In the genomic region with DNA sequence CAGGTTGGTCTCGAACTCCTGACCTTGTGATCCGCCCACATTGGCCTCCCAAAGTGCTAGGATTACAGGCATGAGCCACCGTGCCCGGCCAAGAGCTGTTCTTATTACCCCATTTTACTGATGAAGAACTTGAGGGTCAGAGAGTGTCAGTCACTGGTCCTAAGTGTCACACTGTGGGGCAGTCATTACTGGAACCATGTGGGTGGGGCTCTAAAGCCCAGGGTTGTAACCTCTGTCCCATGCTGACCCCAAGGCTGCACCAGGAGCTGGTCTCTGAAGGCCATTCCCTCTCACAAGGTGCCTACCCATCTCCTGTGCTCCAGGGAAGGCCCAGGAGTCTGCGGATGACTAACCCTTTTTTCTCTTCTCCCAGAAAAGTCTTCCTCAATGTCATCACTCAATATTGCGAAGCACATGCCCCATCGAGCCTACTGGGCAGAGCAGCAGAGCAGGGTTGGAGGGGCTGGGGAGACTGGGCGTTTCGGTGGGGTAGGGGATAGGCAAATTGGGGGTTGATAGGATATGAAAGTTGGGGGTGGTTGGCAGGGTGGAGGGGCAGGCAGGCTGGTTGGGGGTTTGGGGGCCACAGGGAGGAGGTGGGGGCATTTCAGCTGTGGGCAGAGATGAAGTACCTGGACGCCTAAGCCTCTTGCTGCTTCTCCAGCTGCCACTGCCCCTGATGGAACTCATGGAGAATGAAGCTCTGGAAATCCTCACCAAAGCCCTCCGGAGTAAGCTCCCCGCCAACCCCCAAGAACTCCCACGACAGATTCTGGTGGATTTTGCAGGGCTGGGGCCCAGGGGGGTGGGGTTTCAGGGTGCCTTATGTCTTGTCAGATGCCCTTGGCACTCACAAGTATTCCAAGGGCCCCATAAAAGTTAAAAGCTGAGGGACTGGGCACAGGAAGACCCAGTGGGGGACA, we compare ENCODE assay signal across 7 cellular contexts. TPM values are rescaled to one million over a fixed set of nuclear protein-coding genes. Genes with fewer than 3 reads are reported as not detected.
DNase-seq lines count a peak whose midpoint lies in the region; ATAC-seq and TF ChIP-seq lines count a peak whose summit lies in the region.
"Had no signal": no experiment of that assay in that cellular context is flagged by ENCODE, and none has a peak within 500 bp of the region (broad histone marks: within the 10 kb centered on the region; RNA-seq: fewer than 3 reads in every experiment).

No MANE protein-coding gene starts in this region.

- peaks cover 41% of the 10 kb centered on the region for H3K4me1 Mint-ChIP-seq in activated CD8-positive, alpha-beta memory T cell treated with anti-CD3 and anti-CD28 coated beads, Interleukin-2, amount 10 ng/mL, durations not matched to agents 7 days and 5 days

- WGBS in stomach, 5 donors: 80 to 87% (median 85%) methylated on average over 13 of the region's 13 CpGs

- ATAC-seq in activated CD8-positive, alpha-beta memory T cell treated with anti-CD3 and anti-CD28 coated beads, Interleukin-2, amount 10 ng/mL, durations not matched to agents 7 days and 5 days: no peak
- ATAC-seq in HG02623 (IDR thresholded peaks at IDR 0.05; ENCODE audit: unreplicated experiment): no peak

- no peak for TF ChIP-seq POLR2A in stomach (IDR thresholded peaks at IDR 0.05)

- no peaks in the 10 kb centered on the region for H3K9me3 Mint-ChIP-seq in activated CD8-positive, alpha-beta memory T cell treated with anti-CD3 and anti-CD28 coated beads, Interleukin-2, amount 10 ng/mL, durations not matched to agents 7 days and 5 days (ENCODE audit: low read depth)

- intact Hi-C loops in stomach (cut with DNase I; ENCODE audit: low total_unique reads): no loop called here

- CTCF ChIA-PET in activated CD8-positive, alpha-beta memory T cell treated with anti-CD3 and anti-CD28 coated beads, Interleukin-2, amount 10 ng/mL, durations not matched to agents 7 days and 5 days (lab: Charles Lee): interaction anchor here (0.7 to 7.2 kb wide), 23 partner anchors 14 to 1627 kb away, joined by 3 to 188 read pairs (median 6); a partner anchor contains a TSS

- peak overlapping the region; percentile 88 for H3K27ac ChIP-seq in effector memory CD4-positive, alpha-beta T cell (ENCODE audit: insufficient read depth, low read length, poor library complexity, severe bottlenecking)
- H3K27ac ChIP-seq in stomach: peak overlapping the region in 4 of 5 donors; percentile 95 to 97 (median 96)

- H3K4me1 ChIP-seq in effector memory CD4-positive, alpha-beta T cell (ENCODE audit: control insufficient read depth, insufficient read depth, low read length, poor library complexity, severe bottlenecking): peaks cover 45% of the 10 kb centered on the region
- peaks cover 50 to 62% (median 58%) of the 10 kb centered on the region in 4 donors for H3K4me1 ChIP-seq in stomach

- peaks cover 29% of the 10 kb centered on the region for H3K27me3 Mint-ChIP-seq in activated CD8-positive, alpha-beta memory T cell treated with anti-CD3 and anti-CD28 coated beads, Interleukin-2, amount 10 ng/mL, durations not matched to agents 7 days and 5 days

- DNase-seq in activated CD8-positive, alpha-beta memory T cell treated with anti-CD3 and anti-CD28 coated beads, Interleukin-2, amount 10 ng/mL, durations not matched to agents 7 days and 5 days: peak; percentile 45
- DNase-seq in activated CD8-positive, alpha-beta memory T cell treated with anti-CD3 and anti-CD28 coated beads, Interleukin-2, amount 50 U/mL, for 4 hours: no peak
- DNase-seq in effector memory CD4-positive, alpha-beta T cell: no peak
- no peak for DNase-seq in stomach
- DNase-seq in T-helper 9 cell: no peak

- peaks cover 35% of the 10 kb centered on the region for H3K27me3 ChIP-seq in effector memory CD4-positive, alpha-beta T cell (replicated peaks; ENCODE audit: control insufficient read depth, insufficient read depth, low read length, poor library complexity, severe bottlenecking)
- H3K27me3 ChIP-seq in stomach: peaks cover 3 to 53% (median 25%) of the 10 kb centered on the region in 3 donors

- peak overlapping the region; percentile 81 for H3K4me3 ChIP-seq in effector memory CD4-positive, alpha-beta T cell (ENCODE audit: insufficient read depth, low read depth, low read length, poor library complexity, severe bottlenecking)
- H3K4me3 ChIP-seq in stomach: peak overlapping the region in 3 of 4 donors; percentile 64 to 82 (median 77)

- H3K9me3 ChIP-seq in effector memory CD4-positive, alpha-beta T cell (ENCODE audit: control insufficient read depth, low read length): no peaks in the 10 kb centered on the region
- H3K9me3 ChIP-seq in stomach: no peaks in the 10 kb centered on the region

- H3K36me3 ChIP-seq in effector memory CD4-positive, alpha-beta T cell (ENCODE audit: control insufficient read depth, insufficient read depth, low read length): no peaks in the 10 kb centered on the region
- H3K36me3 ChIP-seq in stomach: peaks cover 0 to 10% (median 7%) of the 10 kb centered on the region in 4 donors

- peaks cover 5% of the 10 kb centered on the region for H3K36me3 Mint-ChIP-seq in activated CD8-positive, alpha-beta memory T cell treated with anti-CD3 and anti-CD28 coated beads, Interleukin-2, amount 10 ng/mL, durations not matched to agents 7 days and 5 days

- peak overlapping the region; percentile 98 for H3K27ac Mint-ChIP-seq in activated CD8-positive, alpha-beta memory T cell treated with anti-CD3 and anti-CD28 coated beads, Interleukin-2, amount 10 ng/mL, durations not matched to agents 7 days and 5 days

- peak overlapping the region; percentile 86 for H3K4me3 Mint-ChIP-seq in activated CD8-positive, alpha-beta memory T cell treated with anti-CD3 and anti-CD28 coated beads, Interleukin-2, amount 10 ng/mL, durations not matched to agents 7 days and 5 days

- TF ChIP-seq CTCF in stomach (IDR thresholded peaks at IDR 0.05): no peak

- no peak for TF ChIP-seq EP300 in stomach (IDR thresholded peaks at IDR 0.05)

RNA-seq across cellular contexts. Expression of a gene that starts 2.0 kb away (rescaled TPM):
- 10 to 100 TPM; 46.6 to 54.0 TPM for total RNA-seq in activated CD8-positive, alpha-beta memory T cell treated with anti-CD3 and anti-CD28 coated beads, Interleukin-2, amount 10 ng/mL, durations not matched to agents 7 days and 5 days
- 100 to 1,000 TPM in 3 of 5 donors, 10 to 100 TPM in 2; 45.5 to 685 (median 142) TPM for total RNA-seq in stomach
- 10 to 100 TPM; 63.5 to 86.6 (median 82.5) TPM for polyA plus RNA-seq in stomach

RNA-seq across cellular contexts. Expression of a gene that starts 3.2 kb away (rescaled TPM):
- total RNA-seq in activated CD8-positive, alpha-beta memory T cell treated with anti-CD3 and anti-CD28 coated beads, Interleukin-2, amount 10 ng/mL, durations not matched to agents 7 days and 5 days: not detected
- 10 to 100 TPM in 1 of 5 donors, not detected in 4; 11.3 TPM for total RNA-seq in stomach
- 1 to 10 TPM in 2 of 3 donors, under 1 TPM in 1; 0.18 to 5.2 (median 1.7) TPM for polyA plus RNA-seq in stomach

RNA-seq across cellular contexts. Expression of a gene that starts 12.3 kb away (rescaled TPM):
- total RNA-seq in activated CD8-positive, alpha-beta memory T cell treated with anti-CD3 and anti-CD28 coated beads, Interleukin-2, amount 10 ng/mL, durations not matched to agents 7 days and 5 days: under 1 TPM in 1 of 2 experiments, not detected in 1; 0.29 TPM
- total RNA-seq in stomach: not detected
- polyA plus RNA-seq in stomach: not detected
- total RNA-seq: pulmonary artery endothelial cell had no signal

RNA-seq across cellular contexts. Expression of a gene that starts 14.0 kb away (rescaled TPM):
- total RNA-seq in activated CD8-positive, alpha-beta memory T cell treated with anti-CD3 and anti-CD28 coated beads, Interleukin-2, amount 10 ng/mL, durations not matched to agents 7 days and 5 days: 100 to 1,000 TPM; 134 to 153 TPM
- 100 to 1,000 TPM in 2 of 5 donors, 10 to 100 TPM in 3; 50.8 to 181 (median 99.9) TPM for total RNA-seq in stomach
- 100 to 1,000 TPM; 271 to 337 (median 328) TPM for polyA plus RNA-seq in stomach

RNA-seq across cellular contexts. Expression of a gene that starts 14.6 kb away (rescaled TPM):
- total RNA-seq in activated CD8-positive, alpha-beta memory T cell treated with anti-CD3 and anti-CD28 coated beads, Interleukin-2, amount 10 ng/mL, durations not matched to agents 7 days and 5 days: 100 to 1,000 TPM; 125 to 163 TPM
- 100 to 1,000 TPM in 3 of 5 donors, 10 to 100 TPM in 1, 1 to 10 TPM in 1; 9.3 to 254 (median 125) TPM for total RNA-seq in stomach
- polyA plus RNA-seq in stomach: 100 to 1,000 TPM; 462 to 725 (median 673) TPM
